ENCODE assay signal across 14 cellular contexts in genomic region chr7:4742051-4742573, GRCh38. TPM values are rescaled to one million over a fixed set of nuclear protein-coding genes. Genes with fewer than 3 reads are reported as not detected.
DNase-seq lines count a peak whose midpoint lies in the region; ATAC-seq and TF ChIP-seq lines count a peak whose summit lies in the region.
"Had no signal": no experiment of that assay in that cellular context is flagged by ENCODE, and none has a peak within 500 bp of the region (broad histone marks: within the 10 kb centered on the region; RNA-seq: fewer than 3 reads in every experiment).

No MANE protein-coding gene starts in this region.

- H3K36me3 Mint-ChIP-seq in CD8-positive, alpha-beta memory T cell = peaks cover 2 to 42% (median 5%) of the 10 kb centered on the region in 3 donors
- peaks cover 32% of the 10 kb centered on the region for H3K36me3 Mint-ChIP-seq in nephron (ENCODE audit: low read depth)

- no peaks in the 10 kb centered on the region for H3K27me3 ChIP-seq in CD8-positive, alpha-beta memory T cell (ENCODE audit: insufficient read depth, low read length, poor library complexity, severe bottlenecking)
- no peaks in the 10 kb centered on the region for H3K27me3 ChIP-seq in dorsolateral prefrontal cortex
- no peaks in the 10 kb centered on the region for H3K27me3 ChIP-seq in ovary
- H3K27me3 ChIP-seq: right atrium auricular region had no signal

- CTCF ChIA-PET in CD8-positive, alpha-beta memory T cell (lab: Charles Lee) = interaction anchor here (1.0 to 1.3 kb wide), 2 partner anchors 12 to 14 kb away, joined by 3 to 4 read pairs; no protein-coding TSS in a partner anchor

- H3K36me3 ChIP-seq in CD8-positive, alpha-beta memory T cell (ENCODE audit: insufficient read depth, low read length) = no peaks in the 10 kb centered on the region
- H3K36me3 ChIP-seq in ovary = no peaks in the 10 kb centered on the region

- H3K4me1 ChIP-seq in CD8-positive, alpha-beta memory T cell (ENCODE audit: insufficient read depth, low read length) = peaks cover 42% of the 10 kb centered on the region
- H3K4me1 ChIP-seq in ovary (ENCODE audit: insufficient read depth) = peaks cover 24% of the 10 kb centered on the region

- H3K27me3 Mint-ChIP-seq in CD8-positive, alpha-beta memory T cell = no peaks in the 10 kb centered on the region
- H3K27me3 Mint-ChIP-seq in nephron (ENCODE audit: low read depth) = no peaks in the 10 kb centered on the region

- H3K9me3 ChIP-seq in CD8-positive, alpha-beta memory T cell (ENCODE audit: low read length) = no peaks in the 10 kb centered on the region
- H3K9me3 ChIP-seq in ovary = no peaks in the 10 kb centered on the region
- H3K9me3 ChIP-seq: right atrium auricular region had no signal

- intact Hi-C loops in dorsolateral prefrontal cortex (cut with DNase I) = no loop called here
- intact Hi-C loops in ovary (cut with DNase I) = loop anchor here in 3 of 4 donors (5.0 to 10.0 kb wide), 3 partner anchors 40 to 60 kb away; partner anchors contain the start of gene FOXK1 (in 2 of the 3)

- no peak for TF ChIP-seq EP300 in ovary (IDR thresholded peaks at IDR 0.05)

- no peak for TF ChIP-seq POLR2A in ovary (IDR thresholded peaks at IDR 0.05)

- H3K4me3 ChIP-seq in CD8-positive, alpha-beta memory T cell (ENCODE audit: low read length) = no peak overlapping the region
- H3K4me3 ChIP-seq in dorsolateral prefrontal cortex (peak overlapping the region in 4 of 59 donors; percentile 1 to 12 (median 12)), ovary (no peak overlapping the region)
- H3K4me3 ChIP-seq: right atrium auricular region had no signal

- H3K27ac Mint-ChIP-seq in CD8-positive, alpha-beta memory T cell = peak overlapping the region in 5 of 8 donors; percentile 3 to 96 (median 76)
- peak overlapping the region; percentile 87 to 96 (median 88) for H3K27ac Mint-ChIP-seq in nephron

- ATAC-seq in GM19023 (IDR thresholded peaks at IDR 0.05; ENCODE audit: unreplicated experiment) = no peak
- ATAC-seq: Panc1 had no signal

- peak; percentile 65 for DNase-seq in Ammon's horn (ENCODE audit: low spot score)
- no peak for DNase-seq in CD8-positive, alpha-beta memory T cell
- DNase-seq in dorsolateral prefrontal cortex = peak in 2 of 10 donors; percentile 37 to 64
- no peak for DNase-seq in NCI-H774 (lab: John Stamatoyannopoulos, UW)
- no peak for DNase-seq in DMS 273 (lab: John Stamatoyannopoulos, UW; ENCODE audit: unreplicated experiment)
- no peak for DNase-seq in ovary
- DNase-seq: cortex of kidney, mammary epithelial cell, NCI-H146 had no signal

- H3K4me3 Mint-ChIP-seq in CD8-positive, alpha-beta memory T cell = no peak overlapping the region
- H3K4me3 Mint-ChIP-seq in nephron = peak overlapping the region in 1 of 3 experiments; percentile 42

- 95 to 97% (median 96%) methylated on average over 23 of the region's 23 CpGs for WGBS in ovary, 3 donors

- no peak overlapping the region for H3K27ac ChIP-seq in CD8-positive, alpha-beta memory T cell (ENCODE audit: low read depth, low read length)
- H3K27ac ChIP-seq in dorsolateral prefrontal cortex (peak overlapping the region; percentile 58 to 99 (median 97)), ovary (no peak overlapping the region)
- H3K27ac ChIP-seq: C4-2B had no signal

- H3K9me3 Mint-ChIP-seq in CD8-positive, alpha-beta memory T cell = no peaks in the 10 kb centered on the region
- no peaks in the 10 kb centered on the region for H3K9me3 Mint-ChIP-seq in nephron

- POLR2A ChIA-PET in CD8-positive, alpha-beta memory T cell (lab: Charles Lee) = no interaction called here

- peaks cover 46 to 69% (median 63%) of the 10 kb centered on the region in 3 donors for H3K4me1 Mint-ChIP-seq in CD8-positive, alpha-beta memory T cell
- peaks cover 63% of the 10 kb centered on the region for H3K4me1 Mint-ChIP-seq in nephron

- TF ChIP-seq CTCF in dorsolateral prefrontal cortex (IDR thresholded peaks at IDR 0.05 in 54 of 56, conservative IDR thresholded peaks at IDR 0.05 in 2 of 56; ENCODE audit: low read depth in 1 of 56, partially characterized antibody in 56 of 56) (peak in 3 of 56 donors; percentile 9 to 25 (median 18)), nephron (IDR thresholded peaks at IDR 0.05; ENCODE audit: unreplicated experiment in 3 of 3) (no peak), ovary (IDR thresholded peaks at IDR 0.05) (no peak)

RNA-seq across cellular contexts. Expression of gene AP5Z1, which starts 33.3 kb away (rescaled TPM):
- total RNA-seq in CD8-positive, alpha-beta memory T cell = 10 to 100 TPM; 47.8 to 49.8 TPM
- polyA plus RNA-seq in CD8-positive, alpha-beta memory T cell = 38.9 TPM
- total RNA-seq in dorsolateral prefrontal cortex (10 to 100 TPM; 24.1 to 55.6 (median 34.6) TPM), ovary (10 to 100 TPM; 16.3 to 37.3 (median 23.1) TPM)
- polyA plus RNA-seq in ovary = 10 to 100 TPM in 1 of 2 donors, 1 to 10 TPM in 1; 2.4 to 26.4 TPM

Comparison
In these comparisons a context has a peak if more than half of its experiments do, and no peak if none do; other contexts are left out.
1. H3K27ac ChIP-seq: peak in dorsolateral prefrontal cortex (59 of 59); none in CD8-positive, alpha-beta memory T cell (single experiment) and ovary (0 of 2).
2. intact Hi-C loops: an anchor here in ovary (5.0 to 10.0 kb wide); none called in dorsolateral prefrontal cortex.